Comparison of ENCODE assay signal across 10 cellular contexts in genomic region chr9:88476491-88477271, GRCh38. TPM values are rescaled to one million over a fixed set of nuclear protein-coding genes. Genes with fewer than 3 reads are reported as not detected.
DNase-seq lines count a peak whose midpoint lies in the region; ATAC-seq and TF ChIP-seq lines count a peak whose summit lies in the region.
"Had no signal": no experiment of that assay in that cellular context is flagged by ENCODE, and none has a peak within 500 bp of the region (broad histone marks: within the 10 kb centered on the region; RNA-seq: fewer than 3 reads in every experiment).

No MANE protein-coding gene starts in this region.

- TF ChIP-seq CTCF in AG10803 (conservative IDR thresholded peaks at IDR 0.05; ENCODE audit: low read length) (no peak), fibroblast of the aortic adventitia (IDR thresholded peaks at IDR 0.05; ENCODE audit: insufficient read depth, low read length) (no peak), omental fat pad (IDR thresholded peaks at IDR 0.05) (no peak)

- peak; percentile 32 for ATAC-seq in GM18867 (IDR thresholded peaks at IDR 0.05; ENCODE audit: unreplicated experiment)
- no peak for ATAC-seq in HG03442 (IDR thresholded peaks at IDR 0.05; ENCODE audit: unreplicated experiment)
- ATAC-seq in HG03378 (IDR thresholded peaks at IDR 0.05; ENCODE audit: unreplicated experiment) = no peak
- no peak for ATAC-seq in HG03039 (IDR thresholded peaks at IDR 0.05; ENCODE audit: unreplicated experiment)
- ATAC-seq in omental fat pad (ENCODE audit: low FRiP score) = no peak

- H3K4me3 ChIP-seq in AG10803 (ENCODE audit: low read length) (no peak overlapping the region), fibroblast of the aortic adventitia (ENCODE audit: low read depth, low read length) (no peak overlapping the region)

- DNase-seq in AG10803 (ENCODE audit: low read depth) (peak; percentile 56), RPMI7951 (ENCODE audit: low read depth) (peak; percentile 76), fibroblast of the aortic adventitia (ENCODE audit: low read depth) (peak; percentile 36), omental fat pad (ENCODE audit: low spot score) (no peak)
- DNase-seq: activated CD4-positive, CD25-positive, alpha-beta regulatory T cell treated with anti-CD3 and anti-CD28 coated beads, Interleukin-2, amount 50 U/mL, for 72 hours; GDM1 had no signal

RNA-seq across cellular contexts. Expression of gene NXNL2, which starts 58.3 kb away (rescaled TPM):
- total RNA-seq in RPMI7951 (2014; rRNA removed; shearing (Covaris generic)) = 1.1 and 1.4 TPM in 2 replicates
- 0.74 and 1.1 TPM in 2 replicates for total RNA-seq in fibroblast of the aortic adventitia (ENCODE audit: low replicate concordance)
- under 1 TPM in 1 of 4 donors, not detected in 3; 0.93 TPM for total RNA-seq in omental fat pad
